8 cellular contexts compared by ENCODE assay signal in genomic region chr2:231198291-231199173, GRCh38. TPM values are rescaled to one million over a fixed set of nuclear protein-coding genes. Genes with fewer than 3 reads are reported as not detected.
DNase-seq lines count a peak whose midpoint lies in the region; ATAC-seq and TF ChIP-seq lines count a peak whose summit lies in the region.

ARMC9 (plus strand) TSS chr2:231198631; CDS start chr2:231206239, 7,608 bp downstream.

- no peak for TF ChIP-seq CTCF in coronary artery (IDR thresholded peaks at IDR 0.05)

- DNase-seq in AML-193 (lab: John Stamatoyannopoulos, UW) (peak; percentile 36 to 57), NCI-H460 (ENCODE audit: extremely low read depth, low read depth) (peak; percentile 47), coronary artery (ENCODE audit: low spot score) (peak; percentile 84), left kidney (ENCODE audit: low read depth, low spot score) (peak; percentile 97)
- peak; percentile 79 for DNase-seq in activated CD4-positive, alpha-beta T cell treated with anti-CD3 and anti-CD28 coated beads for 48 hours
- DNase-seq in stimulated activated CD4-positive, alpha-beta T cell treated with anti-CD3 and anti-CD28 coated beads, Interleukin-1b, Interleukin-23, amount 100 ng/mL, for 4 hours (ENCODE audit: low read depth in 2 of 2) = peak; percentile 58 to 73

- H3K27ac ChIP-seq in coronary artery = peak within 1 kb of the TSS; percentile 1 to 78

- peak within 1 kb of the TSS; percentile 97 for H3K4me3 ChIP-seq in coronary artery

- ATAC-seq in GM19023 (IDR thresholded peaks at IDR 0.05; ENCODE audit: unreplicated experiment) (peak; percentile 99), HG03159 (IDR thresholded peaks at IDR 0.05; ENCODE audit: unreplicated experiment) (peak; percentile 97)

RNA-seq across cellular contexts. Expression of gene ARMC9, which starts in this region (rescaled TPM):
- total RNA-seq in NCI-H460 (2014; rRNA removed; shearing (Covaris generic)) = 8.9 TPM in 2 replicates
- 8.6 and 9.1 TPM in 2 replicates for polyA plus RNA-seq in NCI-H460 (2014; cell fraction: nucleus; rRNA removed)

Comparison
In these comparisons a context has a peak if more than half of its experiments do, and no peak if none do; other contexts are left out.
1. Peak in every context shown above with its lines: DNase-seq, ATAC-seq, H3K4me3 ChIP-seq and H3K27ac ChIP-seq.
2. DNase-seq: peak in every context shown above with its lines; median percentile 97 in left kidney; 84 in coronary artery; 79 in activated CD4-positive, alpha-beta T cell treated with anti-CD3 and anti-CD28 coated beads for 48 hours; 66 in stimulated activated CD4-positive, alpha-beta T cell treated with anti-CD3 and anti-CD28 coated beads, Interleukin-1b, Interleukin-23, amount 100 ng/mL, for 4 hours; 47 in NCI-H460; 46 in AML-193.